In the genomic region with DNA sequence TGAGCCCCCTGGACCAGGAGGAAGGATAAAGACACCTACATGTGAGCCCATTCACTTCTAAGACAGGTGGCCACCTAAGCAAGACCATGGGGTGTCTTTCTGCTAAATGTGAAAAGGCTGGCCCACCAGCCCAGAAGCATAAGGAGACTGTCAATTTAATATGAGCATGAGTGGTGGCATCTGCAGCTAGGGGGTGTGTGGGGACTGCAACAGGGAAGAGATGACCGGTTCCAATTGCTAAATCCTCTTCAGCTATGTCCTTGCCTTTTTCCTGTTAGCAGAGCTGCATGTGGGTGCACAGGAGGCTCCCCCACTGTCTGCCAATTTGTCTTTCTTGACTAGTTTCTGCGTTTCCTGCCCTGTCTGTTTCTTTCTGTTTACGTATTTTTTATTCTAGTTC, we compare ENCODE assay signal across 19 cellular contexts. TPM values are rescaled to one million over a fixed set of nuclear protein-coding genes. Genes with fewer than 3 reads are reported as not detected.
A peak's percentile ranks its signal among the peaks of the same experiment; 100 is the strongest.
DNase-seq lines count a peak whose midpoint lies in the region; ATAC-seq and TF ChIP-seq lines count a peak whose summit lies in the region.
"Had no signal": no experiment of that assay in that cellular context is flagged by ENCODE, and none has a peak within 500 bp of the region (broad histone marks: within the 10 kb centered on the region; RNA-seq: fewer than 3 reads in every experiment).

No MANE protein-coding gene starts in this region.

- TF ChIP-seq CTCF in H9 (conservative IDR thresholded peaks at IDR 0.05) (0 out of 3 replicates have a peak, but pooled peaks have one; percentile 9), brain microvascular endothelial cell (IDR thresholded peaks at IDR 0.05; ENCODE audit: low read depth, low read length, missing control alignments) (peak; percentile 3), left lung (IDR thresholded peaks at IDR 0.05) (no peak)

- H3K4me1 ChIP-seq in H9 (ENCODE audit: insufficient read depth, low read length) (no peaks in the 10 kb centered on the region), left lung (no peaks in the 10 kb centered on the region)
- no peaks in the 10 kb centered on the region for H3K4me1 ChIP-seq in naive thymus-derived CD4-positive, alpha-beta T cell (ENCODE audit: control insufficient read depth in 2 of 2, insufficient read depth in 2 of 2, low read length in 2 of 2)

- H3K4me3 ChIP-seq in brain microvascular endothelial cell (ENCODE audit: low read depth, low read length) = no peak overlapping the region
- H3K4me3 ChIP-seq in naive thymus-derived CD4-positive, alpha-beta T cell (ENCODE audit: low read length) = no peak overlapping the region
- no peak overlapping the region for H3K4me3 ChIP-seq in left lung
- H3K4me3 ChIP-seq: PC-9, SJSA1 had no signal

- H4K8ac ChIP-seq in H9 (replicated peaks; ENCODE audit: insufficient read length, low read depth, low read length) = no peak overlapping the region

- no peak overlapping the region for H3K14ac ChIP-seq in H9 (ENCODE audit: insufficient read depth, low read length)

- H3K4me2 ChIP-seq in H9 (ENCODE audit: insufficient read depth, insufficient read length, low read length) = no peak overlapping the region
- H3K4me2 ChIP-seq: PC-9 had no signal

- CTCF ChIA-PET in naive thymus-derived CD4-positive, alpha-beta T cell (lab: Charles Lee) = no interaction called here

- H3K56ac ChIP-seq in H9 (ENCODE audit: insufficient read length, low read depth, low read length) = no peak overlapping the region

- no peaks in the 10 kb centered on the region for H4K20me1 ChIP-seq in H9 (ENCODE audit: control insufficient read depth, insufficient read depth, insufficient read length)

- H3K27ac Mint-ChIP-seq in H9 = no peak overlapping the region
- H3K27ac Mint-ChIP-seq in naive thymus-derived CD4-positive, alpha-beta T cell = peak overlapping the region in 5 of 9 donors; percentile 17 to 70 (median 53)
- H3K27ac Mint-ChIP-seq: B cell had no signal

- in situ Hi-C loops in brain microvascular endothelial cell (cut with HindIII; ENCODE audit: low pct_ligation_motif_present, low sequenced_read_pairs) = no loop called here

- POLR2A ChIA-PET in naive thymus-derived CD4-positive, alpha-beta T cell (lab: Charles Lee) = no interaction called here

- H2BK5ac ChIP-seq in H9 (ENCODE audit: insufficient read length, low read length) = no peak overlapping the region

- no peaks in the 10 kb centered on the region; the same call in 1 of the 2 replicates for H3K27me3 Mint-ChIP-seq in H9 (ENCODE audit: low read depth)
- H3K27me3 Mint-ChIP-seq in naive thymus-derived CD4-positive, alpha-beta T cell = no peaks in the 10 kb centered on the region
- H3K27me3 Mint-ChIP-seq: B cell had no signal

- H2BK15ac ChIP-seq in H9 (ENCODE audit: low read depth, low read length) = no peak overlapping the region

- ATAC-seq in naive thymus-derived CD4-positive, alpha-beta T cell = no peak
- ATAC-seq in HG03135 (IDR thresholded peaks at IDR 0.05; ENCODE audit: unreplicated experiment) (no peak), left lung (no peak)

- no peak overlapping the region for H3K9ac ChIP-seq in H9 (ENCODE audit: extremely low read depth, insufficient read length, low read length)

- no peak overlapping the region for H3T11ph ChIP-seq in H9 (ENCODE audit: low read length)

- H3K23ac ChIP-seq in H9 (ENCODE audit: insufficient read length, low read depth, low read length) = no peak overlapping the region

- H3K23me2 ChIP-seq in H9 (ENCODE audit: insufficient read length, low read depth, low read length, poor library complexity, severe bottlenecking) = no peaks in the 10 kb centered on the region

- peaks cover 23 to 87% (median 64%) of the 10 kb centered on the region in 3 experiments; a peak in 6 of 7 replicates for H3K36me3 Mint-ChIP-seq in H9 (ENCODE audit: insufficient read depth in 1 of 3, low read depth in 3 of 3)
- H3K36me3 Mint-ChIP-seq in naive thymus-derived CD4-positive, alpha-beta T cell = peaks cover 11 to 42% (median 27%) of the 10 kb centered on the region in 5 donors

- H2AK5ac ChIP-seq in H9 (ENCODE audit: insufficient read length, low read length) = no peak overlapping the region

- H3K79me1 ChIP-seq in H9 (ENCODE audit: insufficient read depth, low read depth, low read length, poor library complexity, severe bottlenecking) = no peaks in the 10 kb centered on the region

- H3K4me1 Mint-ChIP-seq in H9 = no peaks in the 10 kb centered on the region
- peaks cover 0 to 2% (median 0%) of the 10 kb centered on the region in 7 donors for H3K4me1 Mint-ChIP-seq in naive thymus-derived CD4-positive, alpha-beta T cell
- H3K4me1 Mint-ChIP-seq: B cell had no signal

- H3K36me3 ChIP-seq in brain microvascular endothelial cell (replicated peaks) (peaks cover 85% of the 10 kb centered on the region), left lung (peaks cover 0 to 99% of the 10 kb centered on the region in 2 donors)
- peaks cover 9 to 90% (median 54%) of the 10 kb centered on the region in 3 experiments for H3K36me3 ChIP-seq in naive thymus-derived CD4-positive, alpha-beta T cell (ENCODE audit: control insufficient read depth in 2 of 3, insufficient read depth in 3 of 3, low read length in 3 of 3)

- H2BK120ac ChIP-seq in H9 (ENCODE audit: low read depth, low read length, poor library complexity, severe bottlenecking) = no peak overlapping the region

- no peak overlapping the region for H2AFZ ChIP-seq in H9 (ENCODE audit: low read length)
- H2AFZ ChIP-seq: PC-9 had no signal

- H4K5ac ChIP-seq in H9 (ENCODE audit: insufficient read length, low read depth, low read length) = no peak overlapping the region

- intact Hi-C loops in naive thymus-derived CD4-positive, alpha-beta T cell (cut with micrococcal nuclease) = no loop called here
- intact Hi-C loops in left lung (cut with DNase I) = no loop called here

- H3K4me3 Mint-ChIP-seq in H9 = no peak overlapping the region
- no peak overlapping the region for H3K4me3 Mint-ChIP-seq in naive thymus-derived CD4-positive, alpha-beta T cell
- H3K4me3 Mint-ChIP-seq: B cell had no signal

- no peaks in the 10 kb centered on the region for H3K79me2 ChIP-seq in H9 (ENCODE audit: insufficient read depth, low read length)

- no peak overlapping the region for H4K91ac ChIP-seq in H9 (ENCODE audit: insufficient read length, low read depth, low read length)

- H2BK12ac ChIP-seq in H9 (ENCODE audit: insufficient read length, low read depth, low read length) = no peak overlapping the region

- H3K9me3 Mint-ChIP-seq in H9 = no peaks in the 10 kb centered on the region
- H3K9me3 Mint-ChIP-seq in naive thymus-derived CD4-positive, alpha-beta T cell = peaks cover 0 to 2% (median 0%) of the 10 kb centered on the region in 11 donors

- no CpG with 5 or more reads among the region's 3 CpGs for WGBS in H9 (ENCODE audit: extremely low coverage, insufficient read length, low lambda C conversion rate)

- H3K27ac ChIP-seq in H9 (ENCODE audit: insufficient read length, low read depth, low read length) (no peak overlapping the region), brain microvascular endothelial cell (no peak overlapping the region), left lung (no peak overlapping the region)
- H3K27ac ChIP-seq in naive thymus-derived CD4-positive, alpha-beta T cell (ENCODE audit: low read depth, low read length) = peak overlapping the region; percentile 35
- H3K27ac ChIP-seq: 22Rv1, PC-9, SJSA1 had no signal

- H3K18ac ChIP-seq in H9 (ENCODE audit: insufficient read length, low read depth, low read length) = no peak overlapping the region

- DNase-seq in DMS53 (lab: John Stamatoyannopoulos, UW) (peak; percentile 12), DMS53 treated with DMSO at 0.1 percent for 48 hours (lab: John Stamatoyannopoulos, UW; ENCODE audit: unreplicated experiment) (no peak), H9 (no peak), brain microvascular endothelial cell (no peak), left lung (no peak), nucleus accumbens (lab: John Stamatoyannopoulos, UW) (no peak)
- DNase-seq in naive thymus-derived CD4-positive, alpha-beta T cell = no peak
- DNase-seq: GF-D8, GOT3, NCI-H1417, NCI-H187 treated with DMSO at 0.1 percent for 48 hours, NCI-H446, PC-9 had no signal

- no peak overlapping the region for H3K4ac ChIP-seq in H9 (ENCODE audit: low read depth, low read length)

- no peaks in the 10 kb centered on the region for H3K9me3 ChIP-seq in H9 (ENCODE audit: control insufficient read depth, low read depth, low read length)
- no peaks in the 10 kb centered on the region for H3K9me3 ChIP-seq in naive thymus-derived CD4-positive, alpha-beta T cell (ENCODE audit: control insufficient read depth in 2 of 3, low read length in 3 of 3)
- no peaks in the 10 kb centered on the region for H3K9me3 ChIP-seq in left lung
- H3K9me3 ChIP-seq: SJSA1 had no signal

- H3K27me3 ChIP-seq in H9 (ENCODE audit: insufficient read depth, low read length) (no peaks in the 10 kb centered on the region), brain microvascular endothelial cell (replicated peaks) (no peaks in the 10 kb centered on the region), left lung (no peaks in the 10 kb centered on the region)
- H3K27me3 ChIP-seq in naive thymus-derived CD4-positive, alpha-beta T cell (ENCODE audit: control insufficient read depth in 2 of 2, insufficient read depth in 2 of 2, low read length in 2 of 2) = no peaks in the 10 kb centered on the region
- H3K27me3 ChIP-seq: SJSA1 had no signal

- H2BK20ac ChIP-seq in H9 (ENCODE audit: low read depth, low read length, poor library complexity, severe bottlenecking) = no peak overlapping the region

RNA-seq across cellular contexts. Expression of a gene that starts 22.3 kb away (rescaled TPM):
- total RNA-seq in H9 (2021) = 0.52 and 0.94 TPM in 2 replicates
- total RNA-seq in naive thymus-derived CD4-positive, alpha-beta T cell = under 1 TPM in 1 of 5 experiments, not detected in 4; 0.19 TPM
- under 1 TPM in 1 of 2 donors, not detected in 1; 0.12 TPM for polyA plus RNA-seq in naive thymus-derived CD4-positive, alpha-beta T cell
- total RNA-seq in left lung = under 1 TPM; 0.73 to 0.82 TPM
- total RNA-seq: Daoy, SJSA1 had no signal
- polyA plus RNA-seq: AG04450 had no signal

Comparison
In these comparisons a context has a peak if more than half of its experiments do, and no peak if none do; other contexts are left out.
1. H3K27ac Mint-ChIP-seq: peak in naive thymus-derived CD4-positive, alpha-beta T cell (5 of 9); none in H9 (0 of 3).
2. CTCF ChIP-seq: peak in H9 (single experiment) and brain microvascular endothelial cell (single experiment); none in left lung (0 of 2).